8 cellular contexts compared by ENCODE assay signal in genomic region chr3:128489860-128490649, GRCh38. TPM values are rescaled to one million over a fixed set of nuclear protein-coding genes. Genes with fewer than 3 reads are reported as not detected.
DNase-seq lines count a peak whose midpoint lies in the region; TF ChIP-seq lines count a peak whose summit lies in the region.

No MANE protein-coding gene starts in this region.

- H3K4me1 ChIP-seq in MM.1S (ENCODE audit: low read length) = 0 out of 2 replicates have a peak, but pooled peaks cover 4% of the 10 kb centered on the region
- peaks cover 5% of the 10 kb centered on the region; the same call in 1 of the 2 replicates for H3K4me1 ChIP-seq in iPS-20b (ENCODE audit: insufficient read depth, low read length)
- H3K4me1 ChIP-seq in spleen = peaks cover 37 to 98% (median 88%) of the 10 kb centered on the region in 6 donors
- no peaks in the 10 kb centered on the region for H3K4me1 ChIP-seq in OCI-LY7 (ENCODE audit: insufficient read depth, low read length, poor library complexity, severe bottlenecking)

- 3 to 5% (median 3%) methylated on average over 15 to 69 of the region's 69 CpGs for WGBS in spleen, 5 donors

- H3K4me3 ChIP-seq in MM.1S (ENCODE audit: low read length) = no peak overlapping the region
- H3K4me3 ChIP-seq in iPS-20b (ENCODE audit: low read length) = peak overlapping the region; percentile 61
- H3K4me3 ChIP-seq in spleen = peak overlapping the region; percentile 40 to 85 (median 68)
- H3K4me3 ChIP-seq in OCI-LY7 (ENCODE audit: low read depth, low read length, poor library complexity, severe bottlenecking) = no peak overlapping the region

- no peak for TF ChIP-seq CTCF in MM.1S (IDR thresholded peaks at IDR 0.05; ENCODE audit: low read length)
- TF ChIP-seq CTCF in spleen (IDR thresholded peaks at IDR 0.05 in 8 of 11, conservative IDR thresholded peaks at IDR 0.05 in 3 of 11) = peak in 3 of 11 experiments; percentile 13 to 34 (median 24)
- no peak for TF ChIP-seq CTCF in OCI-LY7 (conservative IDR thresholded peaks at IDR 0.05; ENCODE audit: low read length)

- peaks cover 100% of the 10 kb centered on the region for H3K27me3 ChIP-seq in MM.1S (replicated peaks; ENCODE audit: insufficient read depth, low read length)
- H3K27me3 ChIP-seq in iPS-20b (ENCODE audit: insufficient read depth, low read length) = peaks cover 100% of the 10 kb centered on the region
- peaks cover 3 to 100% (median 85%) of the 10 kb centered on the region in 7 donors for H3K27me3 ChIP-seq in spleen (replicated peaks in 1 of 7)

- H2AFZ ChIP-seq in MM.1S (ENCODE audit: low read length) (no peak overlapping the region), OCI-LY7 (ENCODE audit: low read length) (no peak overlapping the region)

- CTCF ChIA-PET in OCI-LY7 (lab: Charles Lee; ENCODE audit: unreplicated experiment) = no interaction called here

- H4K20me1 ChIP-seq in MM.1S (ENCODE audit: insufficient read depth, low read length) (no peaks in the 10 kb centered on the region), OCI-LY7 (ENCODE audit: insufficient read depth, low read length) (no peaks in the 10 kb centered on the region; the same call in 1 of the 2 replicates)

- DNase-seq in DMS114 treated with DMSO at 0.1 percent for 48 hours (lab: John Stamatoyannopoulos, UW; ENCODE audit: unreplicated experiment) = peak; percentile 18
- DNase-seq in MM.1S = no peak
- peak; percentile 25 for DNase-seq in amniotic stem cell (lab: John Stamatoyannopoulos, UW)
- peak; percentile 81 for DNase-seq in spleen
- DNase-seq in A172 (ENCODE audit: low spot score) = no peak
- DNase-seq in superior temporal gyrus (ENCODE audit: extremely low spot score) = no peak
- DNase-seq in OCI-LY7 (ENCODE audit: low spot score) = no peak

- peak overlapping the region; percentile 79; the same call in 1 of the 2 replicates for H3K4me2 ChIP-seq in MM.1S (ENCODE audit: low read depth, low read length)
- no peak overlapping the region for H3K4me2 ChIP-seq in OCI-LY7 (ENCODE audit: low read length)

- POLR2A ChIA-PET in OCI-LY7 (lab: Charles Lee) = no interaction called here

- no peak overlapping the region for H3K27ac ChIP-seq in MM.1S (ENCODE audit: low read length)
- H3K27ac ChIP-seq in iPS-20b (ENCODE audit: low read length) = no peak overlapping the region
- H3K27ac ChIP-seq in spleen = peak overlapping the region; percentile 22 to 95 (median 90)
- no peak overlapping the region for H3K27ac ChIP-seq in OCI-LY7 (ENCODE audit: low read depth, low read length, poor library complexity, severe bottlenecking)

- H3K9me3 ChIP-seq in MM.1S (replicated peaks; ENCODE audit: insufficient read depth, low read length) (no peaks in the 10 kb centered on the region), iPS-20b (ENCODE audit: insufficient read depth, low read depth, low read length) (peaks cover 7% of the 10 kb centered on the region; the same call in 1 of the 2 replicates), spleen (no peaks in the 10 kb centered on the region), OCI-LY7 (ENCODE audit: low read length) (no peaks in the 10 kb centered on the region)

- no peaks in the 10 kb centered on the region for H3F3A ChIP-seq in MM.1S (ENCODE audit: insufficient read depth, low read length)

- BruUV-seq in OCI-LY7 (replicated peaks; lab: Mats Ljungman, UMichigan) = no TSS peak

- no peaks in the 10 kb centered on the region for H3K79me2 ChIP-seq in MM.1S (ENCODE audit: low read length)
- H3K79me2 ChIP-seq in OCI-LY7 (ENCODE audit: insufficient read depth, low read depth, low read length) = no peaks in the 10 kb centered on the region

- intact Hi-C loops in spleen (cut with DNase I; ENCODE audit: low total_unique reads) = no loop called here
- intact Hi-C loops in OCI-LY7 (cut with micrococcal nuclease; ENCODE audit: unreplicated experiment) = no loop called here

- no peak overlapping the region for H3K9ac ChIP-seq in MM.1S (ENCODE audit: low read length)
- H3K9ac ChIP-seq in iPS-20b (ENCODE audit: low read depth, low read length) = no peak overlapping the region; the same call in 1 of the 2 replicates

- no peaks in the 10 kb centered on the region for H3K36me3 ChIP-seq in MM.1S (replicated peaks; ENCODE audit: insufficient read depth, low read length)
- H3K36me3 ChIP-seq in iPS-20b (ENCODE audit: insufficient read depth, low read depth, low read length) = no peaks in the 10 kb centered on the region
- H3K36me3 ChIP-seq in spleen = peaks cover 0 to 9% (median 0%) of the 10 kb centered on the region in 6 donors
- H3K36me3 ChIP-seq in OCI-LY7 (ENCODE audit: insufficient read depth, low read length) = no peaks in the 10 kb centered on the region

- no peaks in the 10 kb centered on the region for H3K9me2 ChIP-seq in MM.1S (replicated peaks; ENCODE audit: insufficient read depth, low read length)
- no peaks in the 10 kb centered on the region for H3K9me2 ChIP-seq in OCI-LY7 (ENCODE audit: insufficient read depth, low read length)

- no peak for TF ChIP-seq POLR2A in spleen (IDR thresholded peaks at IDR 0.05)

RNA-seq across cellular contexts. Expression of gene GATA2, which starts 2.9 kb away (rescaled TPM):
- 10 to 100 TPM; 14.4 to 28.6 (median 19.3) TPM for total RNA-seq in spleen
- 10 to 100 TPM in 1 of 3 donors, 1 to 10 TPM in 2; 2.2 to 11.9 (median 3.4) TPM for polyA plus RNA-seq in spleen
- 5.5 and 8.4 TPM in 2 replicates for total RNA-seq in A172 (2014; rRNA removed; shearing (Covaris generic))
- not detected in 2 replicates for total RNA-seq in OCI-LY7 (2014; rRNA removed; shearing (Covaris generic))
- not detected in 2 replicates for total RNA-seq in OCI-LY7 (2022)

RNA-seq across cellular contexts. Expression of gene DNAJB8, which starts 23.4 kb away (rescaled TPM):
- total RNA-seq in spleen (not detected), OCI-LY7 (2022) (not detected in 2 replicates)
- polyA plus RNA-seq in spleen = not detected
- total RNA-seq in A172 (2014; rRNA removed; shearing (Covaris generic)) = not detected in 2 replicates
- not detected in 2 replicates for total RNA-seq in OCI-LY7 (2014; rRNA removed; shearing (Covaris generic))

Comparison
In these comparisons a context has a peak if more than half of its experiments do, and no peak if none do; other contexts are left out.
1. DNase-seq: peak in DMS114 treated with DMSO at 0.1 percent for 48 hours (single experiment), amniotic stem cell (single experiment) and spleen (single experiment); none in MM.1S (single experiment), A172 (single experiment), superior temporal gyrus (single experiment) and OCI-LY7 (single experiment).
2. H3K27ac ChIP-seq: peak in spleen (8 of 8); none in MM.1S (single experiment), iPS-20b (single experiment) and OCI-LY7 (single experiment).
3. H3K4me3 ChIP-seq: peak in iPS-20b (single experiment) and spleen (8 of 8); none in MM.1S (single experiment) and OCI-LY7 (single experiment).